In genomic region chr16:641326-642188, GRCh38 we compare ENCODE assay signal across 1 cellular context.
TF ChIP-seq lines count a peak whose summit lies in the region.

Gene MCRIP2 (plus strand): TSS chr16:641828. CDS start chr16:641992, 164 bp downstream.

TF ChIP-seq in K562, 482 proteins besides CTCF, POLR2A, EP300 and RAD21 (continued from another document and continues in another):
- TF ChIP-seq CHD7 (IDR thresholded peaks at IDR 0.05; ENCODE audit: low read depth, low read length) (no peak), SUPT5H (IDR thresholded peaks at IDR 0.05) (peak; percentile 84), PHF8 (IDR thresholded peaks at IDR 0.05; ENCODE audit: borderline replicate concordance, low read length) (peak; percentile 92; the same call in 1 of the 2 replicates), NR2C2 (CRISPR knock-in tag; IDR thresholded peaks at IDR 0.05) (no peak), NR2C2 (tag; IDR thresholded peaks at IDR 0.05) (peak; percentile 81; the same call in 1 of the 2 replicates), MITF (IDR thresholded peaks at IDR 0.05) (no peak; the same call in 1 of the 2 replicates), MYC (IDR thresholded peaks at IDR 0.05; ENCODE audit: low read depth, low read length) (peak; percentile 85), MYC (CRISPR knock-in tag; IDR thresholded peaks at IDR 0.05; ENCODE audit: borderline replicate concordance, low read depth) (no peak), FOS (IDR thresholded peaks at IDR 0.05; ENCODE audit: extremely low read depth, insufficient read length) (no peak), ZKSCAN1 (IDR thresholded peaks at IDR 0.05; ENCODE audit: low read depth, low read length) (no peak), TFAM (CRISPR knock-in tag; conservative IDR thresholded peaks at IDR 0.05) (no peak), KDM2B (CRISPR knock-in tag; IDR thresholded peaks at IDR 0.05) (no peak), NCOA1 (IDR thresholded peaks at IDR 0.05; ENCODE audit: low read depth) (no peak), CHD4 (IDR thresholded peaks at IDR 0.05; ENCODE audit: insufficient read depth, insufficient replicate concordance, low read depth, low read length, poor library complexity, severe bottlenecking) (no peak), FOXA3 (CRISPR knock-in tag; conservative IDR thresholded peaks at IDR 0.05 in 1 of 2, IDR thresholded peaks at IDR 0.05 in 1 of 2) (peak in 1 of 2 experiments; percentile 47; a peak in 1 of 4 replicates), ZNF445 (CRISPR knock-in tag; IDR thresholded peaks at IDR 0.05; ENCODE audit: low read depth) (no peak), MTA3 (IDR thresholded peaks at IDR 0.05; ENCODE audit: borderline replicate concordance) (peak; percentile 62), THRA (IDR thresholded peaks at IDR 0.05) (no peak), SMC3 (conservative IDR thresholded peaks at IDR 0.05; ENCODE audit: insufficient read depth, low read depth, low read length) (no peak), ZNF282 (CRISPR knock-in tag; IDR thresholded peaks at IDR 0.05) (no peak), ZNF384 (IDR thresholded peaks at IDR 0.05; ENCODE audit: low read depth, low read length) (no peak), CTBP1 (IDR thresholded peaks at IDR 0.05; ENCODE audit: borderline replicate concordance) (peak; percentile 80), PCBP1 (IDR thresholded peaks at IDR 0.05; ENCODE audit: low read depth, low read length, poor library complexity, severe bottlenecking) (peak; percentile 26), HEY1 (CRISPR knock-in tag; IDR thresholded peaks at IDR 0.05; ENCODE audit: borderline replicate concordance) (no peak), ZNF79 (CRISPR knock-in tag; IDR thresholded peaks at IDR 0.05; ENCODE audit: low read depth) (no peak), YY1 (IDR thresholded peaks at IDR 0.05; ENCODE audit: borderline replicate concordance in 1 of 3, control insufficient read depth in 1 of 3, extremely low read depth in 1 of 3, insufficient read depth in 3 of 3, insufficient read length in 1 of 3, insufficient replicate concordance in 2 of 3, low read depth in 1 of 3, low read length in 2 of 3) (peak; percentile 31 to 84 (median 78)), ZNF586 (CRISPR knock-in tag; conservative IDR thresholded peaks at IDR 0.05) (no peak), EZH2 (IDR thresholded peaks at IDR 0.05; ENCODE audit: borderline replicate concordance, low read depth, low read length) (no peak), CREB3L1 (IDR thresholded peaks at IDR 0.05; ENCODE audit: borderline replicate concordance, low read depth) (peak; percentile 27; the same call in 1 of the 2 replicates), RCOR1 (IDR thresholded peaks at IDR 0.05; ENCODE audit: borderline replicate concordance in 1 of 2, low read depth in 2 of 2, low read length in 2 of 2) (peak in 1 of 2 experiments; percentile 35; a peak in 1 of 4 replicates), TRIM25 (IDR thresholded peaks at IDR 0.05; ENCODE audit: borderline replicate concordance) (no peak), ZNF212 (CRISPR knock-in tag; IDR thresholded peaks at IDR 0.05) (no peak), MYNN (IDR thresholded peaks at IDR 0.05) (no peak), MYNN (CRISPR knock-in tag; IDR thresholded peaks at IDR 0.05) (no peak), ZMIZ1 (IDR thresholded peaks at IDR 0.05; ENCODE audit: low read depth in 2 of 2, low read length in 2 of 2) (0 out of 4 replicates have a peak, but pooled peaks of 1 of the 2 experiments have one; percentile 28), EGR1 (conservative IDR thresholded peaks at IDR 0.05) (peak; percentile 88), NEUROD1 (IDR thresholded peaks at IDR 0.05; ENCODE audit: borderline replicate concordance, low read depth, low read length, partially characterized antibody) (peak; percentile 45), HMBOX1 (IDR thresholded peaks at IDR 0.05) (no peak), ZNF324 (CRISPR knock-in tag; IDR thresholded peaks at IDR 0.05) (no peak)
